In the genomic region with DNA sequence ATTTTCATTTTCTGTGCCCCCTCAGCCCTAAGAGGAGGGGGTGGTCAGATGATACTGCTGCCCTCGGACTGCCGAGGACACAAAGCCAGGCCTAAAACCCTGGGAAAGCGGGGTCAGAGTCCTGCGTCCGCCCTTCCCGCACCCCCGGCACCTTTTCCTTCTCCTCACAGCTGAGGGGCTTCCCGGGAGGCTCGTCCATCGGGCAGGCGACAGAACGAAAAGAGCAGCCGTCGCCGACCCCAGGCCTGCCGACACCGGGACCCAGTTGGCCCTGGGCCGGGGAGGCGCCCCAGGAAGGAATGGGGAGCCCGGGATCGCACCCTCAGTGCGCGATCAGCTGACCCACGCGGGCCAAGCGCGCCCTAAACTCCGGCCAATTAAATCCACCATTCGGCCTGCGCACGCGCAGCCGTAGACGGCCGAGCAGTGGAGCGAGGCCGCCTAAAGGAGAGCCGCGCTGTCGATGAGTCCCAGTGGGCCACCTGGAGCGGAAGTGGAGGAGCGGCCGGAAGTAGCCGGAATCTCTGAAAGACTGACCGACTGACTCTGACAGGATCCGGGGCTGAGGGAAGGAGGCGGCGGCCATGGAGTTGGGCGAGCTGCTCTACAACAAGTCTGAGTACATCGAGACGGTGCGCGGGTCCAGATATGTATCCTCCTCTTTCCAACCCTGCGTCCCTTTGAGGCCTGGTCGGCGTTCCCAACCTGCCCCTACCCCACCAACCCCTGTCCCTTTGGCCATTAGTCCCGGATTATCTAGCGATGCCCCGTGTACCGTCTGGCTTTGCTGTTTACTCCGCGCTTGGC, we compare ENCODE assay signal across 8 cellular contexts. TPM values are rescaled to one million over a fixed set of nuclear protein-coding genes. Genes with fewer than 3 reads are reported as not detected.
A peak's percentile ranks its signal among the peaks of the same experiment; 100 is the strongest.
DNase-seq lines count a peak whose midpoint lies in the region; ATAC-seq and TF ChIP-seq lines count a peak whose summit lies in the region.

A gene (plus strand): TSS at position 508 of the 807 bp plus-strand sequence. CDS start 77 bp downstream, at position 585.
A gene (minus strand): TSS at position 352 of the 807 bp plus-strand sequence. CDS start 153 bp downstream, at position 199.

- peak within 1 kb of the TSS; percentile 96 for H2AFZ ChIP-seq in GM23338

- H3K4me3 ChIP-seq in DOHH2 (ENCODE audit: low read length) (peak within 1 kb of the TSS; percentile 99), GM23338 (peak within 1 kb of the TSS; percentile 98), fibroblast of mammary gland (ENCODE audit: control insufficient read depth, low read depth, low read length) (peak within 1 kb of the TSS; percentile 87)

- H3K36me3 ChIP-seq in DOHH2 (ENCODE audit: control insufficient read depth, low read length): peaks cover 48% of the 10 kb centered on the region
- H3K36me3 ChIP-seq in GM23338 (ENCODE audit: insufficient read depth): peaks cover 20% of the 10 kb centered on the region; the same call in 1 of the 2 replicates

- H3K4me3 Mint-ChIP-seq in GM23338: peak within 1 kb of the TSS; percentile 100
- peak within 1 kb of the TSS; percentile 96 for H3K4me3 Mint-ChIP-seq in activated T-helper 17 cell treated with anti-CD3 and anti-CD28 coated beads, Interleukin-2, amount 50 U/mL, for 72 hours
- peak within 1 kb of the TSS; percentile 94 to 99 (median 98) for H3K4me3 Mint-ChIP-seq in naive thymus-derived CD8-positive, alpha-beta T cell

- POLR2A ChIA-PET in naive thymus-derived CD8-positive, alpha-beta T cell (lab: Charles Lee): interaction anchor here (0.8 to 1.5 kb wide), 3 partner anchors 10 to 131 kb away, joined by 3 to 6 read pairs (median 4); a partner anchor contains a TSS

- peak; percentile 98 for DNase-seq in GM23338 (ENCODE audit: low spot score)
- peak; percentile 93 for DNase-seq in LHCN-M2 (ENCODE audit: low read depth)
- DNase-seq in RPMI8226: peak; percentile 98
- peak; percentile 92 for DNase-seq in fibroblast of mammary gland (ENCODE audit: low read depth)
- peak; percentile 68 to 91 (median 76) for DNase-seq in naive thymus-derived CD8-positive, alpha-beta T cell
- DNase-seq in stimulated activated naive CD4-positive, alpha-beta T cell (lab: John Stamatoyannopoulos, UW): peak; percentile 64 to 81 (median 68)

- no peaks in the 10 kb centered on the region for H3K9me3 ChIP-seq in DOHH2 (ENCODE audit: control insufficient read depth, insufficient read depth, low read length)

- no peaks in the 10 kb centered on the region for H3K27me3 ChIP-seq in DOHH2 (ENCODE audit: control insufficient read depth, low read length)
- H3K27me3 ChIP-seq in GM23338 (ENCODE audit: insufficient read depth): no peaks in the 10 kb centered on the region

- H3K4me1 Mint-ChIP-seq in GM23338: peaks cover 7% of the 10 kb centered on the region; the same call in 2 of the 3 replicates
- H3K4me1 Mint-ChIP-seq in activated T-helper 17 cell treated with anti-CD3 and anti-CD28 coated beads, Interleukin-2, amount 50 U/mL, for 72 hours: peaks cover 16% of the 10 kb centered on the region
- peaks cover 24 to 46% (median 43%) of the 10 kb centered on the region in 4 donors for H3K4me1 Mint-ChIP-seq in naive thymus-derived CD8-positive, alpha-beta T cell

- H3K4me2 ChIP-seq in DOHH2 (ENCODE audit: low read length): peak within 1 kb of the TSS; percentile 91
- H3K4me2 ChIP-seq in GM23338: peak within 1 kb of the TSS; percentile 90

- H3K27me3 Mint-ChIP-seq in GM23338 (ENCODE audit: insufficient read depth, low read depth, poor library complexity): peaks cover 11% of the 10 kb centered on the region
- H3K27me3 Mint-ChIP-seq in activated T-helper 17 cell treated with anti-CD3 and anti-CD28 coated beads, Interleukin-2, amount 50 U/mL, for 72 hours: no peaks in the 10 kb centered on the region
- no peaks in the 10 kb centered on the region for H3K27me3 Mint-ChIP-seq in naive thymus-derived CD8-positive, alpha-beta T cell

- H4K20me1 ChIP-seq in DOHH2 (ENCODE audit: control insufficient read depth, insufficient read depth, low read depth, low read length) (no peaks in the 10 kb centered on the region), GM23338 (replicated peaks; ENCODE audit: insufficient read depth) (peaks cover 20% of the 10 kb centered on the region; the same call in 1 of the 2 replicates)

- H3K79me2 ChIP-seq in DOHH2 (ENCODE audit: control insufficient read depth, low read length) (peaks cover 60% of the 10 kb centered on the region), GM23338 (replicated peaks; ENCODE audit: insufficient read depth) (peaks cover 66% of the 10 kb centered on the region)

- no peaks in the 10 kb centered on the region for H3K9me2 ChIP-seq in DOHH2 (replicated peaks; ENCODE audit: control insufficient read depth, low read length)
- no peaks in the 10 kb centered on the region for H3K9me2 ChIP-seq in GM23338 (ENCODE audit: insufficient read depth)

- TF ChIP-seq CTCF in DOHH2 (IDR thresholded peaks at IDR 0.05; ENCODE audit: low read depth, low read length, poor library complexity, severe bottlenecking): no peak
- no peak for TF ChIP-seq CTCF in GM23338 (conservative IDR thresholded peaks at IDR 0.05; ENCODE audit: low read depth in 2 of 2)
- no peak for TF ChIP-seq CTCF in fibroblast of mammary gland (conservative IDR thresholded peaks at IDR 0.05; ENCODE audit: control insufficient read depth, insufficient read depth, low read depth, low read length)

- peak within 1 kb of the TSS; percentile 62 for H3K27ac ChIP-seq in DOHH2 (ENCODE audit: low read depth, low read length)
- peak within 1 kb of the TSS; percentile 91 for H3K27ac ChIP-seq in GM23338 (ENCODE audit: low read depth)

- H3K4me1 ChIP-seq in DOHH2 (ENCODE audit: control insufficient read depth, low read length) (peaks cover 17% of the 10 kb centered on the region), GM23338 (ENCODE audit: insufficient read depth) (peaks cover 10% of the 10 kb centered on the region; the same call in 1 of the 2 replicates)

- no peaks in the 10 kb centered on the region; the same call in 2 of the 3 replicates for H3K9me3 Mint-ChIP-seq in GM23338
- H3K9me3 Mint-ChIP-seq in activated T-helper 17 cell treated with anti-CD3 and anti-CD28 coated beads, Interleukin-2, amount 50 U/mL, for 72 hours: no peaks in the 10 kb centered on the region
- no peaks in the 10 kb centered on the region for H3K9me3 Mint-ChIP-seq in naive thymus-derived CD8-positive, alpha-beta T cell

- peaks cover 46% of the 10 kb centered on the region for H3K36me3 Mint-ChIP-seq in GM23338 (ENCODE audit: low read depth)
- H3K36me3 Mint-ChIP-seq in activated T-helper 17 cell treated with anti-CD3 and anti-CD28 coated beads, Interleukin-2, amount 50 U/mL, for 72 hours (ENCODE audit: low read depth): peaks cover 79% of the 10 kb centered on the region
- peaks cover 11 to 40% (median 16%) of the 10 kb centered on the region in 3 donors for H3K36me3 Mint-ChIP-seq in naive thymus-derived CD8-positive, alpha-beta T cell

- ATAC-seq in GM23338: peak; percentile 97
- ATAC-seq in activated T-helper 17 cell treated with anti-CD3 and anti-CD28 coated beads, Interleukin-2, amount 50 U/mL, for 72 hours (replicated peaks): peak; percentile 99
- peak; percentile 95 for ATAC-seq in naive thymus-derived CD8-positive, alpha-beta T cell

- H3F3A ChIP-seq in DOHH2 (ENCODE audit: control insufficient read depth, insufficient read depth) (0 out of 2 replicates have a peak, but pooled peaks cover 3% of the 10 kb centered on the region), GM23338 (replicated peaks; ENCODE audit: low read depth) (peaks cover 10% of the 10 kb centered on the region; the same call in 1 of the 2 replicates)

- peak within 1 kb of the TSS; percentile 97 for H3K27ac Mint-ChIP-seq in GM23338
- peak within 1 kb of the TSS; percentile 98 for H3K27ac Mint-ChIP-seq in activated T-helper 17 cell treated with anti-CD3 and anti-CD28 coated beads, Interleukin-2, amount 50 U/mL, for 72 hours
- H3K27ac Mint-ChIP-seq in naive thymus-derived CD8-positive, alpha-beta T cell: peak within 1 kb of the TSS; percentile 94 to 99 (median 98)

TF ChIP-seq in GM23338, 12 proteins besides CTCF, POLR2A, EP300 and RAD21 (continues in another document):
- TF ChIP-seq CREB1 (CRISPR knock-in tag; IDR thresholded peaks at IDR 0.05; ENCODE audit: low read depth): peak; percentile 69

RNA-seq across cellular contexts. Expression of the first gene that starts in this region (rescaled TPM):
- 31.6 and 69.6 TPM in 2 replicates for total RNA-seq in GM23338 (2014; rRNA removed; shearing (Covaris generic))
- 11.2 and 11.5 TPM in 2 replicates for polyA plus RNA-seq in GM23338 (2016; fragmentation: Nextera tagmentation; extraction: Ambion mirVana)
- total RNA-seq in LHCN-M2 (2014; rRNA removed): 59.5 and 68.8 TPM in 2 replicates
- polyA plus RNA-seq in LHCN-M2 (2012): 47.2 TPM
- 10 to 100 TPM; 60.6 to 98.6 TPM for total RNA-seq in activated T-helper 17 cell treated with anti-CD3 and anti-CD28 coated beads, Interleukin-2, amount 50 U/mL, for 72 hours
- total RNA-seq in naive thymus-derived CD8-positive, alpha-beta T cell: 10 to 100 TPM; 64.9 to 68.8 TPM
- 10 to 100 TPM; 43.8 to 65.8 (median 58.4) TPM for polyA plus RNA-seq in naive thymus-derived CD8-positive, alpha-beta T cell

RNA-seq across cellular contexts. Expression of the second gene that starts in this region (rescaled TPM):
- 30.8 and 34.0 TPM in 2 replicates for total RNA-seq in GM23338 (2014; rRNA removed; shearing (Covaris generic))
- polyA plus RNA-seq in GM23338 (2016; fragmentation: Nextera tagmentation; extraction: Ambion mirVana): 24.2 and 32.0 TPM in 2 replicates
- total RNA-seq in LHCN-M2 (2014; rRNA removed): 21.7 and 24.0 TPM in 2 replicates
- 6.7 TPM for polyA plus RNA-seq in LHCN-M2 (2012)
- 10 to 100 TPM; 17.6 to 20.5 TPM for total RNA-seq in activated T-helper 17 cell treated with anti-CD3 and anti-CD28 coated beads, Interleukin-2, amount 50 U/mL, for 72 hours
- 10 to 100 TPM; 14.6 to 19.0 TPM for total RNA-seq in naive thymus-derived CD8-positive, alpha-beta T cell
- polyA plus RNA-seq in naive thymus-derived CD8-positive, alpha-beta T cell: 1 to 10 TPM; 3.4 to 9.7 (median 9.5) TPM

Comparison
In these comparisons a context has a peak if more than half of its experiments do, and no peak if none do; other contexts are left out.
1. Peak in every context shown above with its lines: DNase-seq, ATAC-seq, H3K4me3 ChIP-seq and H3K27ac ChIP-seq.